Comparison of ENCODE assay signal across 8 cellular contexts in the genomic region with DNA sequence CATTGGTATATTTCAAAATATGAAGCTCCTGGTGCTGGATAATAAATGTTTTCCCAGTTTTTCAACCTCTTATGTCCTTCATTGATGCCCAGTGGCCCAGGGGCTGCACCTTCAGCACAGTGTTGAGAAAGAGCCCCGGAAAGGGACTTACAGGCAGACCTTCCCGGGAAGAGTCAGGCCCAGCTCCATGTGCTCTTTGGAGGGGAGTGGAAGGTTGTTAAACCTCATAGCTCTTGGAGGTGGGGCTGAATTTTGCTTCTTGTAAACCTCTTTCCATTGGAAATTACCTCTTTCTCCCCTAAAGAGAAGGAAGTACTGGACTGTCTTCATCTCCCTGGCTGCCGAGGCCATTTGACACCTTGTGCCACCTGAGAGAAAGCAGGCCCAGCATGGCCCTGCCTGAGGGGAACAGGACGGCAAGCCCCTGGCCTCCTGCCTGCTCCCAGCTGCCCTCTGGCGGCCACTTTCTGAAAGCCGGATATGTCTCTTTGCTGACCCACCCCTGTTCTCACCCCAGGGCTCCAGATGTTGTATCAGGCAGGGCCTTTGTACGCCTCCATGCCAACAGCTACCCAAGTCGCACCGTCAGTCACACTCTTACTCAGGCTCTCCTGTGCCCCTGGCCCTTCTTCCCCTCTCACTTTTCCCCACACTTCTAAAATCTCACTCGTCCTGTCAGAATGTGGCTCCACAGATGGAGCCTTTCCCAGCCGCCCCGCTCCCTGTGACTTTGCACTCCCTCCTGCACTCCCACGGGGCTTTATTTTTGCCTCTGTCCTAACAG. TPM values are rescaled to one million over a fixed set of nuclear protein-coding genes. Genes with fewer than 3 reads are reported as not detected.
DNase-seq lines count a peak whose midpoint lies in the region; ATAC-seq and TF ChIP-seq lines count a peak whose summit lies in the region.

No MANE protein-coding gene starts in this region.

- ATAC-seq in GM19023 (IDR thresholded peaks at IDR 0.05; ENCODE audit: unreplicated experiment) (peak; percentile 71), HG03460 (IDR thresholded peaks at IDR 0.05; ENCODE audit: unreplicated experiment) (peak; percentile 83)

- H3K4me1 ChIP-seq in effector memory CD4-positive, alpha-beta T cell (ENCODE audit: control insufficient read depth, insufficient read depth, low read length, poor library complexity, severe bottlenecking) = peaks cover 53% of the 10 kb centered on the region

- H3K36me3 ChIP-seq in effector memory CD4-positive, alpha-beta T cell (ENCODE audit: control insufficient read depth, insufficient read depth, low read length) = peaks cover 74% of the 10 kb centered on the region

- H3K9me3 ChIP-seq in effector memory CD4-positive, alpha-beta T cell (ENCODE audit: control insufficient read depth, low read length) = no peaks in the 10 kb centered on the region

- peak; percentile 94 for TF ChIP-seq CTCF in AG10803 (conservative IDR thresholded peaks at IDR 0.05; ENCODE audit: low read length)

- H3K4me3 ChIP-seq in AG10803 (ENCODE audit: low read length) = no peak overlapping the region
- H3K4me3 ChIP-seq in effector memory CD4-positive, alpha-beta T cell (ENCODE audit: insufficient read depth, low read depth, low read length, poor library complexity, severe bottlenecking) = no peak overlapping the region

- no peaks in the 10 kb centered on the region for H3K27me3 ChIP-seq in effector memory CD4-positive, alpha-beta T cell (replicated peaks; ENCODE audit: control insufficient read depth, insufficient read depth, low read length, poor library complexity, severe bottlenecking)

- peak overlapping the region; percentile 81 for H3K27ac ChIP-seq in effector memory CD4-positive, alpha-beta T cell (ENCODE audit: insufficient read depth, low read length, poor library complexity, severe bottlenecking)

- DNase-seq in AG10803 (ENCODE audit: low read depth) (peak; percentile 69), NCI-H82 (lab: John Stamatoyannopoulos, UW) (peak; percentile 80), mesenteric fat pad (ENCODE audit: low spot score) (peak; percentile 92)
- DNase-seq in activated CD8-positive, alpha-beta memory T cell treated with anti-CD3 and anti-CD28 coated beads for 24 hours = peak; percentile 96
- peak; percentile 74 to 81 (median 77) for DNase-seq in effector memory CD4-positive, alpha-beta T cell
- peak; percentile 77 to 84 for DNase-seq in stimulated activated CD8-positive, alpha-beta memory T cell treated with anti-CD3 and anti-CD28 coated beads, Interleukin-4, amount 100 ng/mL, for 4 hours (ENCODE audit: low read depth in 2 of 2, low spot score in 1 of 2)

RNA-seq across cellular contexts. Expression of a gene that starts 43.0 kb away (rescaled TPM):
- 60.5 TPM for total RNA-seq in mesenteric fat pad

RNA-seq across cellular contexts. Expression of a gene that starts 51.2 kb away (rescaled TPM):
- total RNA-seq in mesenteric fat pad = 0.45 TPM
